In genomic region chr10:79084012-79084971, GRCh38 we compare ENCODE assay signal across 9 cellular contexts. TPM values are rescaled to one million over a fixed set of nuclear protein-coding genes. Genes with fewer than 3 reads are reported as not detected.
DNase-seq lines count a peak whose midpoint lies in the region; ATAC-seq and TF ChIP-seq lines count a peak whose summit lies in the region.
"Had no signal": no experiment of that assay in that cellular context is flagged by ENCODE, and none has a peak within 500 bp of the region (broad histone marks: within the 10 kb centered on the region; RNA-seq: fewer than 3 reads in every experiment).

No MANE protein-coding gene starts in this region.

- no peak overlapping the region for H3K27ac ChIP-seq in PC-3 (ENCODE audit: low read length)
- peak overlapping the region; percentile 79 for H3K27ac ChIP-seq in subcutaneous abdominal adipose tissue (ENCODE audit: low read depth, low read length)

- CTCF ChIA-PET in PC-3 (lab: Charles Lee) = interaction anchor here (0.6 kb wide), 1 partner anchor 1074 kb away, joined by 14 read pairs; no protein-coding TSS in a partner anchor

- TF ChIP-seq CTCF in PC-3 (conservative IDR thresholded peaks at IDR 0.05; ENCODE audit: low read depth, low read length) (no peak), choroid plexus epithelial cell (conservative IDR thresholded peaks at IDR 0.05; ENCODE audit: low read depth, low read length) (no peak)

- peak overlapping the region; percentile 47 to 74 for H3K27ac Mint-ChIP-seq in activated naive CD4-positive, alpha-beta T cell treated with anti-CD3 and anti-CD28 coated beads, Interleukin-2, amount 50 U/mL, for 72 hours
- H3K27ac Mint-ChIP-seq: activated naive CD4-positive, alpha-beta T cell treated with anti-CD3 and anti-CD28 coated beads, Interleukin-2, amount 50 U/mL, for 24 hours had no signal

- POLR2A ChIA-PET in PC-3 (lab: Charles Lee; ENCODE audit: unreplicated experiment) = no interaction called here

- intact Hi-C loops in PC-3 (cut with micrococcal nuclease) = no loop called here

- H3K4me1 ChIP-seq in PC-3 (ENCODE audit: insufficient read depth, low read length) = peaks cover 43% of the 10 kb centered on the region
- peaks cover 43 to 96% (median 95%) of the 10 kb centered on the region in 5 donors for H3K4me1 ChIP-seq in subcutaneous abdominal adipose tissue (ENCODE audit: control insufficient read depth in 5 of 5, insufficient read depth in 5 of 5, low read length in 5 of 5)

- no peaks in the 10 kb centered on the region for H3K27me3 ChIP-seq in PC-3 (ENCODE audit: low read length)
- H3K27me3 ChIP-seq in subcutaneous abdominal adipose tissue (ENCODE audit: control insufficient read depth in 5 of 5, insufficient read depth in 4 of 5, low read length in 5 of 5) = no peaks in the 10 kb centered on the region

- no peak overlapping the region for H3K4me3 ChIP-seq in PC-3 (ENCODE audit: low read length)
- no peak overlapping the region for H3K4me3 ChIP-seq in choroid plexus epithelial cell (ENCODE audit: low read depth, low read length)
- peak overlapping the region in 4 of 5 donors; percentile 10 to 19 (median 12) for H3K4me3 ChIP-seq in subcutaneous abdominal adipose tissue (ENCODE audit: low read depth in 1 of 5, low read length in 5 of 5)

- DNase-seq in activated naive CD4-positive, alpha-beta T cell treated with anti-CD3 and anti-CD28 coated beads, Interleukin-2, amount 50 U/mL, for 72 hours (ENCODE audit: low spot score in 2 of 2) = no peak
- DNase-seq in activated naive CD4-positive, alpha-beta T cell treated with anti-CD3 and anti-CD28 coated beads, Interleukin-2, amount 50 U/mL, for 16 hours = no peak
- DNase-seq in PC-3 (peak; percentile 77), choroid plexus epithelial cell (ENCODE audit: low read depth) (peak; percentile 91), left kidney (ENCODE audit: low read depth, low spot score) (peak; percentile 83)

- no peaks in the 10 kb centered on the region for H3K9me2 ChIP-seq in PC-3 (replicated peaks; ENCODE audit: low read length)

- peak; percentile 47 to 71 for ATAC-seq in activated naive CD4-positive, alpha-beta T cell treated with anti-CD3 and anti-CD28 coated beads, Interleukin-2, amount 50 U/mL, for 72 hours
- ATAC-seq in PC-3 (peak; percentile 1; the same call in 1 of the 2 replicates), HG03135 (IDR thresholded peaks at IDR 0.05; ENCODE audit: unreplicated experiment) (no peak), HG02678 (IDR thresholded peaks at IDR 0.05; ENCODE audit: unreplicated experiment) (no peak)

- H3K9ac ChIP-seq in PC-3 (ENCODE audit: low read length) (no peak overlapping the region), subcutaneous abdominal adipose tissue (ENCODE audit: low read length in 5 of 5) (peak overlapping the region in 2 of 5 donors; percentile 28 to 55)

- no peaks in the 10 kb centered on the region for H3F3A ChIP-seq in PC-3 (ENCODE audit: low read length, unreplicated experiment)

- no peak overlapping the region for H2AFZ ChIP-seq in PC-3 (ENCODE audit: low read length)

- no peaks in the 10 kb centered on the region for H3K9me3 Mint-ChIP-seq in activated naive CD4-positive, alpha-beta T cell treated with anti-CD3 and anti-CD28 coated beads, Interleukin-2, amount 50 U/mL, for 72 hours
- H3K9me3 Mint-ChIP-seq: activated naive CD4-positive, alpha-beta T cell treated with anti-CD3 and anti-CD28 coated beads, Interleukin-2, amount 50 U/mL, for 24 hours had no signal

- BruUV-seq in PC-3 (replicated peaks; lab: Mats Ljungman, UMichigan) = no TSS peak

- no peaks in the 10 kb centered on the region for H3K9me3 ChIP-seq in PC-3 (ENCODE audit: low read length)
- H3K9me3 ChIP-seq in subcutaneous abdominal adipose tissue (ENCODE audit: control insufficient read depth in 5 of 5, low read length in 5 of 5) = no peaks in the 10 kb centered on the region

- H3K4me2 ChIP-seq in PC-3 (ENCODE audit: low read length) = no peak overlapping the region

- no peaks in the 10 kb centered on the region for H3K36me3 Mint-ChIP-seq in activated naive CD4-positive, alpha-beta T cell treated with anti-CD3 and anti-CD28 coated beads, Interleukin-2, amount 50 U/mL, for 72 hours

- H3K36me3 ChIP-seq in PC-3 (ENCODE audit: low read depth, low read length) (0 out of 2 replicates have a peak, but pooled peaks cover 2% of the 10 kb centered on the region), subcutaneous abdominal adipose tissue (ENCODE audit: control insufficient read depth in 5 of 5, insufficient read depth in 5 of 5, low read length in 5 of 5) (peaks cover 0 to 5% (median 2%) of the 10 kb centered on the region in 5 donors)

- peaks cover 98% of the 10 kb centered on the region for H3K79me2 ChIP-seq in PC-3 (ENCODE audit: low read length)

- peaks cover 76% of the 10 kb centered on the region for H4K20me1 ChIP-seq in PC-3 (ENCODE audit: low read length)

RNA-seq across cellular contexts. Expression of gene ZMIZ1, which starts 15.5 kb away (rescaled TPM):
- total RNA-seq in activated naive CD4-positive, alpha-beta T cell treated with anti-CD3 and anti-CD28 coated beads, Interleukin-2, amount 50 U/mL, for 72 hours = 10 to 100 TPM; 16.1 to 42.7 TPM
- 55.4 and 84.2 TPM in 2 replicates for total RNA-seq in PC-3 (2014; rRNA removed)

Comparison
In these comparisons a context has a peak if more than half of its experiments do, and no peak if none do; other contexts are left out.
1. ATAC-seq: peak in activated naive CD4-positive, alpha-beta T cell treated with anti-CD3 and anti-CD28 coated beads, Interleukin-2, amount 50 U/mL, for 72 hours (2 of 2) and PC-3 (single experiment); none in HG03135 (single experiment) and HG02678 (single experiment).
2. DNase-seq: peak in PC-3 (single experiment), choroid plexus epithelial cell (single experiment) and left kidney (single experiment); none in activated naive CD4-positive, alpha-beta T cell treated with anti-CD3 and anti-CD28 coated beads, Interleukin-2, amount 50 U/mL, for 72 hours (0 of 2) and activated naive CD4-positive, alpha-beta T cell treated with anti-CD3 and anti-CD28 coated beads, Interleukin-2, amount 50 U/mL, for 16 hours (single experiment).
3. H3K4me3 ChIP-seq: peak in subcutaneous abdominal adipose tissue (4 of 5); none in PC-3 (single experiment) and choroid plexus epithelial cell (single experiment).